24 cellular contexts compared by ENCODE assay signal in the genomic region with DNA sequence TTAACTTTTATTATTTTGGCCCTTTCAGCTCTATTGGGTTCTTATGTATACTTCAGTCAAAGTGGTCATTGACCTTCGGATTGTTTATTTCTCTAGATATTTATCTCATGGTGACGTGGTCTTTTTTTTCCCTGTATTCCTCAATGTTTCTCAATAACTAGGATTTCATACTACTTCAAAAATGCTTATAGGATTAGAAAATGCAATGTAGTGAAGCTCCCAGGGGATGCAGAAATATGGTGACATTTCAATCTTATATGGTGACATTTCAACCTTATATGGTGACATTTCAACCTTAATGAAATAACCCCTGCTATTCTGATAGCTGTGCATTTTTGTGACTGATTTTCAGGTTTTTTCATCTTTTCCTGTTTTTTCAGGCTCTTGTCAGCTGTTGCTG. TPM values are rescaled to one million over a fixed set of nuclear protein-coding genes. Genes with fewer than 3 reads are reported as not detected.
"Had no signal": no experiment of that assay in that cellular context is flagged by ENCODE, and none has a peak within 500 bp of the region (broad histone marks: within the 10 kb centered on the region; RNA-seq: fewer than 3 reads in every experiment).

No MANE protein-coding gene starts in this region.

- H3K4me3 ChIP-seq: K562, SJSA1, SK-N-MC had no signal

- FAIRE-seq: K562, RCC 7860 had no signal

- H3K36me3 Mint-ChIP-seq: IgD-negative memory B cell had no signal

- H3K36me3 ChIP-seq: SJSA1 had no signal

- H3K27ac Mint-ChIP-seq: IgD-negative memory B cell had no signal

- H3K9ac ChIP-seq: KMS-11 had no signal

- H3K4me1 Mint-ChIP-seq: IgD-negative memory B cell had no signal

- H3K4me3 Mint-ChIP-seq: IgD-negative memory B cell had no signal

- H3K27ac ChIP-seq: KMS-11, SJSA1, SK-N-MC had no signal

- H3K9me3 ChIP-seq: SJSA1 had no signal

- DNase-seq: Kasumi-1, MM.1S, NCI-H1092 treated with DMSO at 0.1 percent for 48 hours, NCI-H1436, NCI-H187, NCI-H2029, NCI-H2081 treated with DMSO at 0.1 percent for 48 hours, NCI-H2171, NCI-H226, NCI-H446, NCI-H510A, NCI-H524 treated with DMSO at 0.1 percent for 48 hours, NCI-H69, NCI-H774, Right ventricle myocardium superior, RPMI8226, SIG-M5 had no signal

- ATAC-seq: K562 had no signal

- H3K27me3 ChIP-seq: SJSA1 had no signal

- H3K27me3 Mint-ChIP-seq: IgD-negative memory B cell had no signal

RNA-seq across cellular contexts. Expression of a gene that starts 51.4 kb away (rescaled TPM):
- total RNA-seq: HT-29, K562 had no signal
- polyA plus RNA-seq: IgD-negative memory B cell, K562 had no signal
